ENCODE assay signal across 9 cellular contexts in genomic region chr1:41371630-41372599, GRCh38. TPM values are rescaled to one million over a fixed set of nuclear protein-coding genes. Genes with fewer than 3 reads are reported as not detected.
DNase-seq lines count a peak whose midpoint lies in the region; ATAC-seq and TF ChIP-seq lines count a peak whose summit lies in the region.
"Had no signal": no experiment of that assay in that cellular context is flagged by ENCODE, and none has a peak within 500 bp of the region (broad histone marks: within the 10 kb centered on the region; RNA-seq: fewer than 3 reads in every experiment).

No MANE protein-coding gene starts in this region.

- H3K27ac Mint-ChIP-seq in endodermal cell (no peak overlapping the region), osteocyte (ENCODE audit: unreplicated experiment) (no peak overlapping the region)

- WGBS in endodermal cell (ENCODE audit: insufficient coverage in 1 of 2, insufficient read length in 1 of 2), 2 experiments: 24 to 30% methylated on average over 6 to 7 of the region's 7 CpGs

- no peaks in the 10 kb centered on the region for H3K9me3 ChIP-seq in endodermal cell (ENCODE audit: control insufficient read depth, low read length)

- H3K27ac ChIP-seq in endodermal cell (ENCODE audit: low read depth, low read length): peak overlapping the region; percentile 93
- H3K27ac ChIP-seq: epithelial cell of prostate had no signal

- ATAC-seq in HG03045 (IDR thresholded peaks at IDR 0.05; ENCODE audit: unreplicated experiment): no peak
- ATAC-seq in GM18520 (IDR thresholded peaks at IDR 0.05; ENCODE audit: unreplicated experiment): no peak

- H3K4me3 Mint-ChIP-seq in endodermal cell (no peak overlapping the region), osteocyte (ENCODE audit: unreplicated experiment) (peak overlapping the region; percentile 35)

- in situ Hi-C loops in G401 (cut with HindIII; ENCODE audit: low sequenced_read_pairs): no loop called here

- H3K36me3 Mint-ChIP-seq in endodermal cell (ENCODE audit: low read depth) (no peaks in the 10 kb centered on the region), osteocyte (ENCODE audit: unreplicated experiment) (no peaks in the 10 kb centered on the region)

- H3K36me3 ChIP-seq in H7 (replicated peaks; ENCODE audit: control insufficient read depth, insufficient read depth, low read length) (no peaks in the 10 kb centered on the region), endodermal cell (ENCODE audit: control insufficient read depth, insufficient read depth, low read length) (no peaks in the 10 kb centered on the region)

- TF ChIP-seq CTCF in endodermal cell (conservative IDR thresholded peaks at IDR 0.05) (no peak), osteocyte (IDR thresholded peaks at IDR 0.05) (no peak), GM10248 (IDR thresholded peaks at IDR 0.05; ENCODE audit: control extremely low read depth, extremely low read depth, low read depth, missing control alignments) (no peak)

- H3K4me1 Mint-ChIP-seq in endodermal cell (peaks cover 23% of the 10 kb centered on the region), osteocyte (ENCODE audit: unreplicated experiment) (peaks cover 29% of the 10 kb centered on the region)

- H3K4me1 ChIP-seq in endodermal cell (ENCODE audit: control insufficient read depth, insufficient read depth, low read length): peaks cover 6% of the 10 kb centered on the region

- H3K4me3 ChIP-seq in H7 (ENCODE audit: insufficient read depth, low read depth, low read length): peak overlapping the region; percentile 9; the same call in 1 of the 2 replicates
- H3K4me3 ChIP-seq in endodermal cell (ENCODE audit: low read length): no peak overlapping the region

- H3K9ac ChIP-seq in endodermal cell (ENCODE audit: extremely low read depth, low read length, poor library complexity, severe bottlenecking): no peak overlapping the region

- DNase-seq in H7 (peak; percentile 97), NCI-H2196 (lab: John Stamatoyannopoulos, UW; ENCODE audit: unreplicated experiment) (peak; percentile 85), endodermal cell (peak; percentile 93), osteocyte (ENCODE audit: extremely low spot score, unreplicated experiment) (no peak), G401 (ENCODE audit: low spot score) (no peak), GM10248 (ENCODE audit: extremely low spot score) (no peak)

- POLR2A ChIA-PET in GM10248 (lab: Yijun Ruan, JAX): no interaction called here

- CTCF ChIA-PET in GM10248 (lab: Yijun Ruan, JAX): no interaction called here

- H3K27me3 Mint-ChIP-seq in endodermal cell (ENCODE audit: insufficient read depth) (peaks cover 57% of the 10 kb centered on the region), osteocyte (ENCODE audit: unreplicated experiment) (peaks cover 6% of the 10 kb centered on the region)

- H3K27me3 ChIP-seq in H7 (ENCODE audit: control insufficient read depth, insufficient read depth, low read length) (peaks cover 27% of the 10 kb centered on the region), endodermal cell (ENCODE audit: control insufficient read depth, insufficient read depth, low read length, poor library complexity, severe bottlenecking) (peaks cover 27% of the 10 kb centered on the region)

- no peaks in the 10 kb centered on the region for H3K9me3 Mint-ChIP-seq in endodermal cell
- no peaks in the 10 kb centered on the region for H3K9me3 Mint-ChIP-seq in osteocyte (ENCODE audit: unreplicated experiment)

RNA-seq across cellular contexts. Expression of gene FOXO6, which starts 10.7 kb away (rescaled TPM):
- total RNA-seq in H7 (2014; rRNA removed; shearing (Covaris generic)): 0.97 and 1.00 TPM in 2 replicates
- total RNA-seq in endodermal cell (1 to 10 TPM; 1.7 to 1.8 TPM), osteocyte (0.81 and 0.99 TPM in 2 replicates)
- 2.9 TPM for polyA plus RNA-seq in endodermal cell (2013, experiment 1 of 2)
- polyA plus RNA-seq in endodermal cell (2013, experiment 2 of 2): 2.8 TPM
- total RNA-seq in G401 (2014; rRNA removed; shearing (Covaris generic)): 0.51 and 1.5 TPM in 2 replicates

Comparison
In these comparisons a context has a peak if more than half of its experiments do, and no peak if none do; other contexts are left out.
1. DNase-seq: peak in H7 (single experiment), NCI-H2196 (single experiment) and endodermal cell (single experiment); none in osteocyte (single experiment), G401 (single experiment) and GM10248 (single experiment).